In genomic region chr5:63070001-63070400, GRCh38 we compare ENCODE assay signal across 16 cellular contexts.
DNase-seq lines count a peak whose midpoint lies in the region; ATAC-seq and TF ChIP-seq lines count a peak whose summit lies in the region.
"Had no signal": no experiment of that assay in that cellular context is flagged by ENCODE, and none has a peak within 500 bp of the region (broad histone marks: within the 10 kb centered on the region; RNA-seq: fewer than 3 reads in every experiment).

No MANE protein-coding gene starts in this region.

- H3K4me3 ChIP-seq in GM23338 (no peak overlapping the region), NT2/D1 (ENCODE audit: insufficient read length, low read depth) (no peak overlapping the region), ectodermal cell (ENCODE audit: insufficient read depth, low read depth, low read length) (no peak overlapping the region), neural progenitor cell (no peak overlapping the region)
- H3K4me3 ChIP-seq: A549, GM23248 had no signal

- no peaks in the 10 kb centered on the region for H3K27me3 ChIP-seq in GM23338 (ENCODE audit: insufficient read depth)
- H3K27me3 ChIP-seq in NT2/D1 (ENCODE audit: insufficient read depth, insufficient read length), result no peaks in the 10 kb centered on the region
- H3K27me3 ChIP-seq in ectodermal cell (ENCODE audit: control insufficient read depth, insufficient read depth, low read length, poor library complexity, severe bottlenecking), result no peaks in the 10 kb centered on the region
- no peaks in the 10 kb centered on the region for H3K27me3 ChIP-seq in neural progenitor cell

- ATAC-seq in GM23338 (peak; percentile 57), HG02981 (IDR thresholded peaks at IDR 0.05; ENCODE audit: unreplicated experiment) (no peak), HG03432 (IDR thresholded peaks at IDR 0.05; ENCODE audit: unreplicated experiment) (no peak)
- ATAC-seq: A549 had no signal

- H3K27me3 Mint-ChIP-seq in GM23338 (ENCODE audit: insufficient read depth, low read depth, poor library complexity), result peaks cover 1% of the 10 kb centered on the region
- H3K27me3 Mint-ChIP-seq in neural progenitor cell (ENCODE audit: insufficient read depth, low read depth), result peaks cover 3% of the 10 kb centered on the region
- H3K27me3 Mint-ChIP-seq: CD4-positive, alpha-beta T cell had no signal

- H3K9ac ChIP-seq in NT2/D1 (ENCODE audit: insufficient read length, low read depth) (no peak overlapping the region), neural progenitor cell (no peak overlapping the region)
- H3K9ac ChIP-seq: GM23248 had no signal

- no peaks in the 10 kb centered on the region for H3K9me3 Mint-ChIP-seq in GM23338
- no peaks in the 10 kb centered on the region for H3K9me3 Mint-ChIP-seq in neural progenitor cell
- H3K9me3 Mint-ChIP-seq: CD4-positive, alpha-beta T cell had no signal

- H3K9me3 ChIP-seq in NT2/D1 (ENCODE audit: insufficient read depth, low read length) (no peaks in the 10 kb centered on the region), ectodermal cell (ENCODE audit: control insufficient read depth, low read length) (no peaks in the 10 kb centered on the region), neural progenitor cell (ENCODE audit: low read depth) (no peaks in the 10 kb centered on the region)
- H3K9me3 ChIP-seq: A549, Caco-2 had no signal

- H2AFZ ChIP-seq in GM23338 (peak overlapping the region; percentile 50), neural progenitor cell (replicated peaks) (no peak overlapping the region)
- H2AFZ ChIP-seq: GM23248 had no signal

- TF ChIP-seq CTCF in GM23338 (conservative IDR thresholded peaks at IDR 0.05; ENCODE audit: low read depth in 2 of 2), result no peak
- no peak for TF ChIP-seq CTCF in neural progenitor cell (IDR thresholded peaks at IDR 0.05)

- no peak overlapping the region for H3K27ac ChIP-seq in GM23338 (ENCODE audit: low read depth)
- peak overlapping the region; percentile 26 for H3K27ac ChIP-seq in ectodermal cell (ENCODE audit: insufficient read depth, low read depth, low read length, poor library complexity, severe bottlenecking)
- H3K27ac ChIP-seq in neural progenitor cell, result peak overlapping the region; percentile 69
- H3K27ac ChIP-seq: 22Rv1, A549, C4-2B, GM23248 had no signal

- H3K4me1 Mint-ChIP-seq in GM23338, result peaks cover 19% of the 10 kb centered on the region
- H3K4me1 Mint-ChIP-seq in neural progenitor cell, result peaks cover 2% of the 10 kb centered on the region

- H3K4me2 ChIP-seq in GM23338, result peak overlapping the region; percentile 17; the same call in 1 of the 2 replicates
- H3K4me2 ChIP-seq in neural progenitor cell, result peak overlapping the region; percentile 36
- H3K4me2 ChIP-seq: A549 had no signal

- H3K4me1 ChIP-seq in GM23338 (ENCODE audit: insufficient read depth) (peaks cover 19% of the 10 kb centered on the region), NT2/D1 (ENCODE audit: insufficient read depth, insufficient read length) (no peaks in the 10 kb centered on the region), ectodermal cell (ENCODE audit: control insufficient read depth, insufficient read depth, low read length) (no peaks in the 10 kb centered on the region), neural progenitor cell (peaks cover 14% of the 10 kb centered on the region)
- H3K4me1 ChIP-seq: A549, Caco-2 had no signal

- H3K4me3 Mint-ChIP-seq in GM23338 (no peak overlapping the region), neural progenitor cell (no peak overlapping the region)
- H3K4me3 Mint-ChIP-seq: CD4-positive, alpha-beta T cell had no signal

- H3K9me2 ChIP-seq in GM23338 (ENCODE audit: insufficient read depth), result no peaks in the 10 kb centered on the region

- DNase-seq in GM23338 (ENCODE audit: low spot score), result peak; percentile 19
- DNase-seq in NT2/D1 (ENCODE audit: low read depth, low spot score), result peak; percentile 32
- peak; percentile 70 for DNase-seq in neural progenitor cell (ENCODE audit: low spot score)
- no peak for DNase-seq in NCI-H2029 treated with DMSO at 0.1 percent for 48 hours (lab: John Stamatoyannopoulos, UW)
- DNase-seq: AML-193; Caco-2; CD4-positive, alpha-beta T cell; GM23248; HCEC 1CT; IMR-90 had no signal

- H3K36me3 ChIP-seq in GM23338 (ENCODE audit: insufficient read depth) (no peaks in the 10 kb centered on the region), NT2/D1 (ENCODE audit: insufficient read depth, insufficient read length, low read length) (no peaks in the 10 kb centered on the region), ectodermal cell (ENCODE audit: control insufficient read depth, insufficient read depth, low read length) (no peaks in the 10 kb centered on the region), neural progenitor cell (no peaks in the 10 kb centered on the region)

- H3F3A ChIP-seq in GM23338 (replicated peaks; ENCODE audit: low read depth) (no peaks in the 10 kb centered on the region), neural progenitor cell (ENCODE audit: low read depth) (peaks cover 15% of the 10 kb centered on the region)

- H3K79me2 ChIP-seq in GM23338 (replicated peaks; ENCODE audit: insufficient read depth) (no peaks in the 10 kb centered on the region), neural progenitor cell (ENCODE audit: low read depth) (no peaks in the 10 kb centered on the region)

- no peak overlapping the region for H3K27ac Mint-ChIP-seq in GM23338
- H3K27ac Mint-ChIP-seq in neural progenitor cell, result no peak overlapping the region
- H3K27ac Mint-ChIP-seq: CD4-positive, alpha-beta T cell had no signal

- H4K20me1 ChIP-seq in GM23338 (replicated peaks; ENCODE audit: insufficient read depth) (no peaks in the 10 kb centered on the region), neural progenitor cell (ENCODE audit: low read depth) (no peaks in the 10 kb centered on the region)

- 21 to 23% methylated on average over 3 of the region's 3 CpGs for WGBS in ectodermal cell, 2 experiments

- no peaks in the 10 kb centered on the region for H3K36me3 Mint-ChIP-seq in GM23338 (ENCODE audit: low read depth)
- H3K36me3 Mint-ChIP-seq in neural progenitor cell, result no peaks in the 10 kb centered on the region

TF ChIP-seq in GM23338, 12 proteins besides CTCF, POLR2A, EP300 and RAD21:
- no peak for TF ChIP-seq EZH2phosphoT487 (IDR thresholded peaks at IDR 0.05; ENCODE audit: unreplicated experiment)
- TF ChIP-seq NANOG (IDR thresholded peaks at IDR 0.05; ENCODE audit: borderline replicate concordance), result no peak
- TF ChIP-seq ZNF331 (CRISPR knock-in tag; IDR thresholded peaks at IDR 0.05; ENCODE audit: low read depth), result no peak
